10 cellular contexts compared by ENCODE assay signal in genomic region chr9:71685394-71685793, GRCh38.
DNase-seq lines count a peak whose midpoint lies in the region; ATAC-seq, FAIRE-seq and TF ChIP-seq lines count a peak whose summit lies in the region.
"Had no signal": no experiment of that assay in that cellular context is flagged by ENCODE, and none has a peak within 500 bp of the region (broad histone marks: within the 10 kb centered on the region; RNA-seq: fewer than 3 reads in every experiment).

No MANE protein-coding gene starts in this region.

- no peak overlapping the region for H3K9ac ChIP-seq in mesendoderm (ENCODE audit: low read length)

- no peak overlapping the region for H3K27ac ChIP-seq in thymus (ENCODE audit: low read depth)
- no peak overlapping the region for H3K27ac ChIP-seq in mesendoderm (ENCODE audit: low read depth, low read length)

- CTCF ChIA-PET in activated naive CD4-positive, alpha-beta T cell treated with anti-CD3 and anti-CD28 coated beads for 36 hours (lab: Charles Lee): interaction anchor here (0.6 to 2.0 kb wide), 4 partner anchors 22 to 80 kb away, joined by 3 to 7 read pairs (median 4); no protein-coding TSS in a partner anchor

- H3K4me3 ChIP-seq in bronchial epithelial cell (ENCODE audit: low read depth, low read length) (no peak overlapping the region), thymus (ENCODE audit: low read length) (peak overlapping the region; percentile 30), mesendoderm (ENCODE audit: low read length) (no peak overlapping the region)

- no peaks in the 10 kb centered on the region for H3K27me3 Mint-ChIP-seq in activated naive CD4-positive, alpha-beta T cell treated with anti-CD3 and anti-CD28 coated beads for 36 hours (ENCODE audit: low read depth)

- no peak overlapping the region for H2BK120ac ChIP-seq in mesendoderm (ENCODE audit: low read depth, low read length)

- intact Hi-C loops in activated naive CD4-positive, alpha-beta T cell treated with anti-CD3 and anti-CD28 coated beads for 36 hours (cut with micrococcal nuclease): loop anchor here (2.0 kb wide), 2 partner anchors 57 to 83 kb away; partner anchors contain the start of gene CEMIP2

- H3K23ac ChIP-seq in mesendoderm (ENCODE audit: low read length): no peak overlapping the region

- peaks cover 38% of the 10 kb centered on the region for H3K4me1 Mint-ChIP-seq in activated naive CD4-positive, alpha-beta T cell treated with anti-CD3 and anti-CD28 coated beads for 36 hours (ENCODE audit: low read depth)

- no peak overlapping the region for H2BK15ac ChIP-seq in mesendoderm (replicated peaks; ENCODE audit: low read depth)

- H3K79me1 ChIP-seq in mesendoderm (ENCODE audit: low read length): no peaks in the 10 kb centered on the region

- H2AK5ac ChIP-seq in mesendoderm (ENCODE audit: low read length): no peak overlapping the region

- H3K79me2 ChIP-seq in mesendoderm (ENCODE audit: control insufficient read depth, insufficient read depth, low read length): no peaks in the 10 kb centered on the region

- H3K9me3 Mint-ChIP-seq in activated naive CD4-positive, alpha-beta T cell treated with anti-CD3 and anti-CD28 coated beads for 36 hours: no peaks in the 10 kb centered on the region

- H4K8ac ChIP-seq in mesendoderm (ENCODE audit: low read depth, low read length): no peak overlapping the region

- 10% methylated on average over 1 of the region's 1 CpG for WGBS in thymus
- WGBS in mesendoderm (ENCODE audit: extremely low coverage, insufficient coverage, low lambda C conversion rate): no CpG with 5 or more reads among the region's 1 CpG

- no peak overlapping the region for H3K4ac ChIP-seq in mesendoderm (ENCODE audit: low read depth, low read length)

- ATAC-seq in GM21447 (IDR thresholded peaks at IDR 0.05; ENCODE audit: unreplicated experiment) (no peak), HG03097 (IDR thresholded peaks at IDR 0.05; ENCODE audit: low FRiP score, unreplicated experiment) (no peak)

- peak overlapping the region; percentile 4 for H3K27ac Mint-ChIP-seq in activated naive CD4-positive, alpha-beta T cell treated with anti-CD3 and anti-CD28 coated beads for 36 hours

- no peak overlapping the region for H3K4me2 ChIP-seq in mesendoderm (ENCODE audit: low read length)

- H3K36me3 ChIP-seq in bronchial epithelial cell (ENCODE audit: control insufficient read depth, insufficient read depth, low read length) (peaks cover 2% of the 10 kb centered on the region), thymus (ENCODE audit: control insufficient read depth, insufficient read depth) (no peaks in the 10 kb centered on the region), mesendoderm (ENCODE audit: control insufficient read depth, insufficient read depth, low read length) (peaks cover 4% of the 10 kb centered on the region)

- H2BK5ac ChIP-seq in mesendoderm (ENCODE audit: low read length): no peak overlapping the region

- FAIRE-seq in bronchial epithelial cell (lab: Jason Lieb, UNC): no peak

- H3K27me3 ChIP-seq in bronchial epithelial cell (ENCODE audit: control insufficient read depth, insufficient read depth, low read length): no peaks in the 10 kb centered on the region
- H3K27me3 ChIP-seq in thymus (ENCODE audit: control insufficient read depth, insufficient read depth): no peaks in the 10 kb centered on the region
- no peaks in the 10 kb centered on the region for H3K27me3 ChIP-seq in mesendoderm (ENCODE audit: insufficient read depth, low read length, poor library complexity)

- no peak overlapping the region for H4K5ac ChIP-seq in mesendoderm (ENCODE audit: low read length)

- H3K4me3 Mint-ChIP-seq in activated naive CD4-positive, alpha-beta T cell treated with anti-CD3 and anti-CD28 coated beads for 36 hours: no peak overlapping the region

- H3K36me3 Mint-ChIP-seq in activated naive CD4-positive, alpha-beta T cell treated with anti-CD3 and anti-CD28 coated beads for 36 hours (ENCODE audit: low read depth): peaks cover 42% of the 10 kb centered on the region

- no peak overlapping the region for H3K56ac ChIP-seq in mesendoderm (ENCODE audit: low read length)

- H3K18ac ChIP-seq in mesendoderm (ENCODE audit: low read length): no peak overlapping the region

- H3K9me3 ChIP-seq in thymus (ENCODE audit: control insufficient read depth): no peaks in the 10 kb centered on the region

- peak; percentile 28 for DNase-seq in activated naive CD4-positive, alpha-beta T cell treated with anti-CD3 and anti-CD28 coated beads for 36 hours
- DNase-seq in activated naive CD4-positive, alpha-beta T cell treated with anti-CD3 and anti-CD28 coated beads, Interleukin-2, amount 50 U/mL, for 16 hours: no peak
- DNase-seq in NCI-H226 (peak; percentile 49), bronchial epithelial cell (ENCODE audit: low read depth) (peak; percentile 26), mesendoderm (no peak)
- DNase-seq: DMS79 treated with DMSO at 0.1 percent for 48 hours, occipital lobe had no signal

- TF ChIP-seq CTCF in bronchial epithelial cell (IDR thresholded peaks at IDR 0.05; ENCODE audit: insufficient read depth, low read length, severe bottlenecking): no peak

- H3K4me1 ChIP-seq in thymus (ENCODE audit: control insufficient read depth, insufficient read depth, low read length) (peaks cover 16% of the 10 kb centered on the region), mesendoderm (ENCODE audit: control insufficient read depth, low read depth, low read length) (no peaks in the 10 kb centered on the region)

Comparison
In these comparisons a context has a peak if more than half of its experiments do, and no peak if none do; other contexts are left out.
1. DNase-seq: peak in activated naive CD4-positive, alpha-beta T cell treated with anti-CD3 and anti-CD28 coated beads for 36 hours (single experiment), NCI-H226 (single experiment) and bronchial epithelial cell (single experiment); none in activated naive CD4-positive, alpha-beta T cell treated with anti-CD3 and anti-CD28 coated beads, Interleukin-2, amount 50 U/mL, for 16 hours (single experiment) and mesendoderm (single experiment).